ENCODE assay signal across 26 cellular contexts in the genomic region with DNA sequence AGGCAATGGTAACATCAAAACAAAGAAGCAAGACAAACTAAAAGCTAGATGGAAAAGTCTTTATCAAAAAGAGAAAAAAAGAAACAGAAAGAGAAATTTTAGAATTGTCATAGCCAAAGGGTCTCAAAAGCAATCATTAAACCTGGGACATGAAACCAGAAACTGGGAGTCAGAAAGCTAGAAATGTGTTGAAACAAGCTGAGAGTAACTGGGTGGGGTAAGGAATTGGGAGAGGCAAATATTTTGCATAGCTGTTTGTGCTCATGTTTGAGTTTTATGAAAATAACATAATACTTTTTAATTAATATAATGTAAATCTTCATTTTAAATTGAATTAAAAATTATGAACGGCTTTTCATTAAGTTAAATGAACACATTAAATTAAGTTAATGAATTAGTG. TPM values are rescaled to one million over a fixed set of nuclear protein-coding genes. Genes with fewer than 3 reads are reported as not detected.
"Had no signal": no experiment of that assay in that cellular context is flagged by ENCODE, and none has a peak within 500 bp of the region (broad histone marks: within the 10 kb centered on the region; RNA-seq: fewer than 3 reads in every experiment).

No MANE protein-coding gene starts in this region.

- H3K27ac ChIP-seq: brain microvascular endothelial cell, coronary artery, left ventricle myocardium inferior, uterus, VCaP had no signal

- H3K9me3 ChIP-seq: left ventricle myocardium inferior, tibial nerve, uterus had no signal

- DNase-seq: activated CD4-positive, alpha-beta T cell treated with anti-CD3 and anti-CD28 coated beads, Interleukin-2, amount 50 U/mL, for 1 hour; activated CD4-positive, CD25-positive, alpha-beta regulatory T cell treated with anti-CD3 and anti-CD28 coated beads, Interleukin-2, amount 50 U/mL, for 72 hours; activated CD8-positive, alpha-beta memory T cell treated with anti-CD3 and anti-CD28 coated beads, Interleukin-2, amount 50 U/mL, for 4 hours; activated naive CD4-positive, alpha-beta T cell treated with anti-CD3 and anti-CD28 coated beads, Interleukin-2, amount 10 ng/mL, durations not matched to agents 7 days and 5 days; activated naive CD8-positive, alpha-beta T cell treated with anti-CD3 and anti-CD28 coated beads, Interleukin-2, amount 50 U/mL, for 24 hours; activated T-cell treated with anti-CD3 and anti-CD28 coated beads, Interleukin-2, amount 50 U/mL, for 4 hours; aorta; brain microvascular endothelial cell; effector CD4-positive, alpha-beta T cell; head of caudate nucleus; left ventricle myocardium inferior; naive B cell; stimulated activated CD4-positive, alpha-beta T cell treated with anti-CD3 and anti-CD28 coated beads, Interleukin-2, amount 100 ng/mL, for 24 hours; stimulated activated naive CD8-positive, alpha-beta T cell treated with anti-CD3 and anti-CD28 coated beads, Interleukin-15, Interleukin-2, amounts not matched to agents 100 U/mL and 50 U/mL, for 24 hours; substantia nigra; uterus had no signal

- H3K4me3 ChIP-seq: coronary artery, left ventricle myocardium inferior, tibial nerve, uterus had no signal

- ATAC-seq: activated naive CD8-positive, alpha-beta T cell treated with anti-CD3 and anti-CD28 coated beads, Interleukin-2, amount 50 U/mL, for 24 hours; activated T-cell treated with anti-CD3 and anti-CD28 coated beads, Interleukin-2, amount 50 U/mL, for 4 hours; stimulated activated naive CD8-positive, alpha-beta T cell treated with anti-CD3 and anti-CD28 coated beads, Interleukin-15, Interleukin-2, amounts not matched to agents 100 U/mL and 50 U/mL, for 24 hours had no signal

- H3K27me3 ChIP-seq: brain microvascular endothelial cell, tibial nerve, uterus had no signal

- H3K36me3 ChIP-seq: brain microvascular endothelial cell, left ventricle myocardium inferior, tibial nerve, uterus had no signal

- H3K4me1 ChIP-seq: left ventricle myocardium inferior, tibial nerve, uterus had no signal

RNA-seq across cellular contexts. Expression of gene SERPINB2, which starts 20.1 kb away (rescaled TPM):
- total RNA-seq: frontal cortex; left ventricle myocardium inferior; neural crest cell; progenitor cell of endocrine pancreas; T-helper 1 cell treated with Interleukin-12 subunit alpha and Interleukin-12 subunit beta and Interleukin-4 antibody, amounts not matched to agents 30 ng/mL and 1 ng/mL, for 36 hours; tibial nerve had no signal

RNA-seq across cellular contexts. Expression of gene SERPINB10, which starts 40.4 kb away (rescaled TPM):
- total RNA-seq: aorta; endothelial cell of umbilical vein; kidney epithelial cell; left ventricle myocardium inferior; neural crest cell; osteoblast; progenitor cell of endocrine pancreas; T-helper 1 cell treated with Interleukin-12 subunit alpha and Interleukin-12 subunit beta and Interleukin-4 antibody, amounts not matched to agents 30 ng/mL and 1 ng/mL, for 36 hours; uterus had no signal
- polyA plus RNA-seq: aorta, endothelial cell of umbilical vein had no signal
